In genomic region chr5:180810210-180811011, GRCh38 we compare ENCODE assay signal across 1 cellular context.
TF ChIP-seq lines count a peak whose summit lies in the region.

No MANE protein-coding gene starts in this region.

TF ChIP-seq in HepG2, 621 proteins besides CTCF, POLR2A, EP300 and RAD21 (continued from another document and continues in another):
- TF ChIP-seq, protein P1, sequence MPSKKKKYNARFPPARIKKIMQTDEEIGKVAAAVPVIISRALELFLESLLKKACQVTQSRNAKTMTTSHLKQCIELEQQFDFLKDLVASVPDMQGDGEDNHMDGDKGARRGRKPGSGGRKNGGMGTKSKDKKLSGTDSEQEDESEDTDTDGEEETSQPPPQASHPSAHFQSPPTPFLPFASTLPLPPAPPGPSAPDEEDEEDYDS (CRISPR knock-in tag; IDR thresholded peaks at IDR 0.05) = peak; percentile 62
- TF ChIP-seq ZNF768 (CRISPR knock-in tag; IDR thresholded peaks at IDR 0.05) (peak; percentile 31; the same call in 1 of the 2 replicates), KIAA2018 (CRISPR knock-in tag; IDR thresholded peaks at IDR 0.05; ENCODE audit: borderline replicate concordance) (no peak), CENPX (CRISPR knock-in tag; IDR thresholded peaks at IDR 0.05) (no peak), HNF4G (IDR thresholded peaks at IDR 0.05; ENCODE audit: borderline replicate concordance, low read depth, low read length) (peak; percentile 82), HNF4G (CRISPR knock-in tag; IDR thresholded peaks at IDR 0.05; ENCODE audit: borderline replicate concordance, low read depth) (peak; percentile 86; the same call in 1 of the 2 replicates), KLF11 (CRISPR knock-in tag; IDR thresholded peaks at IDR 0.05) (peak; percentile 73; the same call in 1 of the 2 replicates), HDAC2 (CRISPR knock-in tag; IDR thresholded peaks at IDR 0.05) (no peak), ZBTB38 (CRISPR knock-in tag; IDR thresholded peaks at IDR 0.05) (no peak; the same call in none of the 2 replicates), ARNT (IDR thresholded peaks at IDR 0.05) (no peak), ZNF780A (CRISPR knock-in tag; IDR thresholded peaks at IDR 0.05) (no peak), ZNF256 (CRISPR knock-in tag; conservative IDR thresholded peaks at IDR 0.05) (no peak), ZNF446 (CRISPR knock-in tag; IDR thresholded peaks at IDR 0.05) (peak; percentile 87), EED (CRISPR knock-in tag; IDR thresholded peaks at IDR 0.05) (no peak; the same call in 1 of the 2 replicates), ZNF274 (CRISPR knock-in tag; IDR thresholded peaks at IDR 0.05) (peak; percentile 89), HOXA5 (CRISPR knock-in tag; IDR thresholded peaks at IDR 0.05) (peak; percentile 27; the same call in 1 of the 2 replicates), STAG1 (CRISPR knock-in tag; IDR thresholded peaks at IDR 0.05) (no peak), NFRKB (IDR thresholded peaks at IDR 0.05) (no peak), ZFP62 (CRISPR knock-in tag; IDR thresholded peaks at IDR 0.05) (no peak), KDM2A (CRISPR knock-in tag; IDR thresholded peaks at IDR 0.05; ENCODE audit: borderline replicate concordance, low read depth) (peak; percentile 88; the same call in 1 of the 2 replicates), EEA1 (CRISPR knock-in tag; IDR thresholded peaks at IDR 0.05; ENCODE audit: borderline replicate concordance) (peak; percentile 56; the same call in 1 of the 2 replicates), ZNF33B (CRISPR knock-in tag; IDR thresholded peaks at IDR 0.05) (peak; percentile 87; the same call in 1 of the 2 replicates), SYNCRIP (IDR thresholded peaks at IDR 0.05; ENCODE audit: insufficient read depth, low read depth, low read length) (no peak), MTA1 (CRISPR knock-in tag; IDR thresholded peaks at IDR 0.05; ENCODE audit: borderline replicate concordance) (peak; percentile 86; the same call in 1 of the 2 replicates), FOXP4 (CRISPR knock-in tag; IDR thresholded peaks at IDR 0.05) (no peak; the same call in none of the 2 replicates), ZSCAN31 (CRISPR knock-in tag; IDR thresholded peaks at IDR 0.05; ENCODE audit: low read depth) (no peak; the same call in 1 of the 2 replicates), MLLT10 (CRISPR knock-in tag; IDR thresholded peaks at IDR 0.05) (no peak), TCF7L2 (IDR thresholded peaks at IDR 0.05; ENCODE audit: low read depth, low read length) (no peak), HNF4A (CRISPR knock-in tag; IDR thresholded peaks at IDR 0.05) (peak; percentile 64), CC2D1A (CRISPR knock-in tag; IDR thresholded peaks at IDR 0.05) (no peak), ZNF17 (CRISPR knock-in tag; IDR thresholded peaks at IDR 0.05) (0 out of 2 replicates have a peak, but pooled peaks have one; percentile 37), POLR2AphosphoS5 (IDR thresholded peaks at IDR 0.05; ENCODE audit: low read depth, low read length) (peak; percentile 82), ZNF782 (CRISPR knock-in tag; IDR thresholded peaks at IDR 0.05; ENCODE audit: borderline replicate concordance) (0 out of 2 replicates have a peak, but pooled peaks have one; percentile 38), ZNF354B (CRISPR knock-in tag; IDR thresholded peaks at IDR 0.05) (no peak), ZNF660 (CRISPR knock-in tag; IDR thresholded peaks at IDR 0.05; ENCODE audit: borderline replicate concordance, low read depth) (no peak), NRL (CRISPR knock-in tag; IDR thresholded peaks at IDR 0.05; ENCODE audit: borderline replicate concordance) (peak; percentile 92; the same call in 1 of the 2 replicates), ZBTB46 (CRISPR knock-in tag; IDR thresholded peaks at IDR 0.05; ENCODE audit: borderline replicate concordance) (peak; percentile 85; the same call in 1 of the 2 replicates), ZNF24 (IDR thresholded peaks at IDR 0.05) (no peak), FOXP1 (IDR thresholded peaks at IDR 0.05) (no peak), FOXP1 (CRISPR knock-in tag; IDR thresholded peaks at IDR 0.05) (0 out of 2 replicates have a peak, but pooled peaks have one; percentile 4), ATAD3A (CRISPR knock-in tag; IDR thresholded peaks at IDR 0.05) (no peak), NR2C2 (CRISPR knock-in tag; IDR thresholded peaks at IDR 0.05; ENCODE audit: borderline replicate concordance) (peak; percentile 92), ZNF775 (CRISPR knock-in tag; IDR thresholded peaks at IDR 0.05; ENCODE audit: borderline replicate concordance) (0 out of 2 replicates have a peak, but pooled peaks have one; percentile 81), TMF1 (CRISPR knock-in tag; IDR thresholded peaks at IDR 0.05; ENCODE audit: low read depth) (peak; percentile 30), ONECUT2 (CRISPR knock-in tag; IDR thresholded peaks at IDR 0.05) (peak; percentile 8; the same call in 1 of the 2 replicates)
- TF ChIP-seq, protein P2, sequence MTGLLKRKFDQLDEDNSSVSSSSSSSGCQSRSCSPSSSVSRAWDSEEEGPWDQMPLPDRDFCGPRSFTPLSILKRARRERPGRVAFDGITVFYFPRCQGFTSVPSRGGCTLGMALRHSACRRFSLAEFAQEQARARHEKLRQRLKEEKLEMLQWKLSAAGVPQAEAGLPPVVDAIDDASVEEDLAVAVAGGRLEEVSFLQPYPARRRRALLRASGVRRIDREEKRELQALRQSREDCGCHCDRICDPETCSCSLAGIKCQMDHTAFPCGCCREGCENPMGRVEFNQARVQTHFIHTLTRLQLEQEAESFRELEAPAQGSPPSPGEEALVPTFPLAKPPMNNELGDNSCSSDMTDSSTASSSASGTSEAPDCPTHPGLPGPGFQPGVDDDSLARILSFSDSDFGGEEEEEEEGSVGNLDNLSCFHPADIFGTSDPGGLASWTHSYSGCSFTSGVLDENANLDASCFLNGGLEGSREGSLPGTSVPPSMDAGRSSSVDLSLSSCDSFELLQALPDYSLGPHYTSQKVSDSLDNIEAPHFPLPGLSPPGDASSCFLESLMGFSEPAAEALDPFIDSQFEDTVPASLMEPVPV (CRISPR knock-in tag; IDR thresholded peaks at IDR 0.05) = peak; percentile 78; the same call in 1 of the 2 replicates
- TF ChIP-seq, protein P3, sequence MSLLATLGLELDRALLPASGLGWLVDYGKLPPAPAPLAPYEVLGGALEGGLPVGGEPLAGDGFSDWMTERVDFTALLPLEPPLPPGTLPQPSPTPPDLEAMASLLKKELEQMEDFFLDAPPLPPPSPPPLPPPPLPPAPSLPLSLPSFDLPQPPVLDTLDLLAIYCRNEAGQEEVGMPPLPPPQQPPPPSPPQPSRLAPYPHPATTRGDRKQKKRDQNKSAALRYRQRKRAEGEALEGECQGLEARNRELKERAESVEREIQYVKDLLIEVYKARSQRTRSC (CRISPR knock-in tag; IDR thresholded peaks at IDR 0.05; ENCODE audit: low read depth) = peak; percentile 48; the same call in 1 of the 2 replicates
- TF ChIP-seq, protein P4, sequence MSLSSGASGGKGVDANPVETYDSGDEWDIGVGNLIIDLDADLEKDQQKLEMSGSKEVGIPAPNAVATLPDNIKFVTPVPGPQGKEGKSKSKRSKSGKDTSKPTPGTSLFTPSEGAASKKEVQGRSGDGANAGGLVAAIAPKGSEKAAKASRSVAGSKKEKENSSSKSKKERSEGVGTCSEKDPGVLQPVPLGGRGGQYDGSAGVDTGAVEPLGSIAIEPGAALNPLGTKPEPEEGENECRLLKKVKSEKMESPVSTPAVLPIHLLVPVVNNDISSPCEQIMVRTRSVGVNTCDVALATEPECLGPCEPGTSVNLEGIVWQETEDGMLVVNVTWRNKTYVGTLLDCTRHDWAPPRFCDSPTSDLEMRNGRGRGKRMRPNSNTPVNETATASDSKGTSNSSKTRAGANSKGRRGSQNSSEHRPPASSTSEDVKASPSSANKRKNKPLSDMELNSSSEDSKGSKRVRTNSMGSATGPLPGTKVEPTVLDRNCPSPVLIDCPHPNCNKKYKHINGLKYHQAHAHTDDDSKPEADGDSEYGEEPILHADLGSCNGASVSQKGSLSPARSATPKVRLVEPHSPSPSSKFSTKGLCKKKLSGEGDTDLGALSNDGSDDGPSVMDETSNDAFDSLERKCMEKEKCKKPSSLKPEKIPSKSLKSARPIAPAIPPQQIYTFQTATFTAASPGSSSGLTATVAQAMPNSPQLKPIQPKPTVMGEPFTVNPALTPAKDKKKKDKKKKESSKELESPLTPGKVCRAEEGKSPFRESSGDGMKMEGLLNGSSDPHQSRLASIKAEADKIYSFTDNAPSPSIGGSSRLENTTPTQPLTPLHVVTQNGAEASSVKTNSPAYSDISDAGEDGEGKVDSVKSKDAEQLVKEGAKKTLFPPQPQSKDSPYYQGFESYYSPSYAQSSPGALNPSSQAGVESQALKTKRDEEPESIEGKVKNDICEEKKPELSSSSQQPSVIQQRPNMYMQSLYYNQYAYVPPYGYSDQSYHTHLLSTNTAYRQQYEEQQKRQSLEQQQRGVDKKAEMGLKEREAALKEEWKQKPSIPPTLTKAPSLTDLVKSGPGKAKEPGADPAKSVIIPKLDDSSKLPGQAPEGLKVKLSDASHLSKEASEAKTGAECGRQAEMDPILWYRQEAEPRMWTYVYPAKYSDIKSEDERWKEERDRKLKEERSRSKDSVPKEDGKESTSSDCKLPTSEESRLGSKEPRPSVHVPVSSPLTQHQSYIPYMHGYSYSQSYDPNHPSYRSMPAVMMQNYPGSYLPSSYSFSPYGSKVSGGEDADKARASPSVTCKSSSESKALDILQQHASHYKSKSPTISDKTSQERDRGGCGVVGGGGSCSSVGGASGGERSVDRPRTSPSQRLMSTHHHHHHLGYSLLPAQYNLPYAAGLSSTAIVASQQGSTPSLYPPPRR (CRISPR knock-in tag; IDR thresholded peaks at IDR 0.05; ENCODE audit: borderline replicate concordance) = 0 out of 2 replicates have a peak, but pooled peaks have one; percentile 31
